ENCODE assay signal across 1 cellular context in the genomic region with DNA sequence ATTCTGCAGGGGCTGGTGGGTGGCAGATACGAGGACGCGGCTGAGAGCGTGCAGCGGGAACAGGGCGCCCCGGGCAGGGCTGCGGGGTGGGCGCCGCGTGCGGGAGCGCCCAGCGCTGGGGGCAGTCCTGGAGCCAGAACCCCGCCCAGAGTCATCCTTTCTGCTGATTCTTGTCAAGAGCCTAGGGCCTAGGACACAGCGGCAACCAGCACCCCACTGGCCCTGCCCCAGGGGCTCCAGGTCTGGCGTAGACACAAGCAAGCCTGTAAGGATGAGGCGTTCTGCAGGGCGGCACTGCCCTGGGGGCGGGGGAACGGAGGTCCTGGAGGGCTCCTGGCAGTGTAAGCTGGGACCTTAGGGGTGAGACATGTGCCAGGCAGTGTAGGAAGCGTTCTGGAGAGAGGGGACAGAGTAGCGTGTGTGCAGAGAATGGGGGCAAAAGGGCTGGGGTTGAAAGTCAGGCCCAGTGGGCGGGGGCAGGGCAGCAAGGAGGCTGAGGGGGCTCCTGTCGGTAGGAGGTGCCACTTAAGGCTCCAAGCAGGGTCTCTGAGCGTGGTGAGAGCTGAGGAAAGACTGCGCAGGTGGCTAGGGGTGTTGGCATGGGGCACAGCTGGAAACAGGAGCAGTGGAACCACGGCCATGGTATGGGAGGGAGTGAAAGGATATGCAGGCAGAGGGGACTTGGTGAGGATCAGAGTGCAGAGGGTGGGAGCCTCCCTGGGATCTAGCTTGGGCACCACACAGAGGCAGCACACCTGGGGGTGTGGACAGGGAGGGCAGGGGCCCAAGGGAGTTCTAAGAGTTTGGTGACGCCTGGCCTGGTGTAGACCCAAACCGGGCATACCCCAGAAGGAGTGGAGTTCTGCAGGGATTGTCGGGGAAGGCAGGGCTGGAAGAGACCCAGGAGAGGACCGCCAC.
TF ChIP-seq lines count a peak whose summit lies in the region.

No MANE protein-coding gene starts in this region.

TF ChIP-seq in endothelial cell of umbilical vein, 7 proteins besides CTCF, POLR2A, EP300 and RAD21:
- TF ChIP-seq EZH2 (IDR thresholded peaks at IDR 0.05; ENCODE audit: borderline replicate concordance, low read depth, low read length, severe bottlenecking) (no peak), MYC (IDR thresholded peaks at IDR 0.05; ENCODE audit: low read depth, low read length) (no peak), POLR2AphosphoS5 (IDR thresholded peaks at IDR 0.05; ENCODE audit: insufficient read depth, low read depth, low read length) (no peak), GATA2 (IDR thresholded peaks at IDR 0.05; ENCODE audit: insufficient read depth, insufficient read length, low read depth, low read length) (no peak), JUN (IDR thresholded peaks at IDR 0.05; ENCODE audit: borderline replicate concordance, insufficient read depth, insufficient read length, low read depth) (no peak), FOS (IDR thresholded peaks at IDR 0.05; ENCODE audit: borderline replicate concordance, insufficient read depth, low read length) (no peak)
- TF ChIP-seq, protein P1, sequence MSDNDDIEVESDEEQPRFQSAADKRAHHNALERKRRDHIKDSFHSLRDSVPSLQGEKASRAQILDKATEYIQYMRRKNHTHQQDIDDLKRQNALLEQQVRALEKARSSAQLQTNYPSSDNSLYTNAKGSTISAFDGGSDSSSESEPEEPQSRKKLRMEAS (IDR thresholded peaks at IDR 0.05; ENCODE audit: insufficient read depth, insufficient read length), result no peak
